Comparison of ENCODE assay signal across 8 cellular contexts in genomic region chr19:18153555-18154134, GRCh38. TPM values are rescaled to one million over a fixed set of nuclear protein-coding genes. Genes with fewer than 3 reads are reported as not detected.
DNase-seq lines count a peak whose midpoint lies in the region; ATAC-seq and TF ChIP-seq lines count a peak whose summit lies in the region.

No MANE protein-coding gene starts in this region.

- H3K27ac ChIP-seq in fibroblast of lung (ENCODE audit: insufficient read depth, low read length), result peak overlapping the region; percentile 78
- H3K27ac ChIP-seq in rectal smooth muscle tissue (ENCODE audit: low read depth, low read length), result peak overlapping the region; percentile 86

- peaks cover 7% of the 10 kb centered on the region for H3K36me3 ChIP-seq in fibroblast of lung (ENCODE audit: control insufficient read depth, insufficient read depth, low read length)
- H3K36me3 ChIP-seq in rectal smooth muscle tissue (ENCODE audit: control insufficient read depth, insufficient read depth, low read length), result peaks cover 2% of the 10 kb centered on the region

- DNase-seq in activated effector memory CD4-positive, alpha-beta T cell treated with anti-CD3 and anti-CD28 coated beads, Interleukin-2, amount 50 U/mL, for 16 hours, result peak; percentile 75
- DNase-seq in activated effector memory CD4-positive, alpha-beta T cell treated with Interleukin-2 at 50 U/mL for 16 hours, result no peak
- DNase-seq in fibroblast of lung (ENCODE audit: low read depth in 2 of 2) (no peak), NCI-H345 (lab: John Stamatoyannopoulos, UW) (no peak), NCI-H510A treated with DMSO at 0.1 percent for 48 hours (lab: John Stamatoyannopoulos, UW) (no peak)

- peak overlapping the region; percentile 81 for H3K4me2 ChIP-seq in fibroblast of lung (ENCODE audit: extremely low read depth, insufficient read depth, low read length)

- no peak for ATAC-seq in HG02870 (IDR thresholded peaks at IDR 0.05; ENCODE audit: unreplicated experiment)

- H3K9me3 ChIP-seq in fibroblast of lung (ENCODE audit: control insufficient read depth, insufficient read depth, low read depth, low read length), result no peaks in the 10 kb centered on the region

- H3K4me3 ChIP-seq in WI38 (ENCODE audit: low read depth, low read length) (peak overlapping the region; percentile 87), fibroblast of lung (replicated peaks in 1 of 4; ENCODE audit: control extremely low read depth in 1 of 4, insufficient read depth in 1 of 4, low read depth in 3 of 4, low read length in 4 of 4) (peak overlapping the region; percentile 77 to 87 (median 86)), rectal smooth muscle tissue (ENCODE audit: low read length) (peak overlapping the region; percentile 82)

- peak overlapping the region; percentile 21 for H2AFZ ChIP-seq in fibroblast of lung (ENCODE audit: low read length)

- H4K20me1 ChIP-seq in fibroblast of lung (ENCODE audit: control insufficient read depth, extremely low read depth, insufficient read depth, low read length), result no peaks in the 10 kb centered on the region

- no peaks in the 10 kb centered on the region for H3K27me3 ChIP-seq in fibroblast of lung (ENCODE audit: control insufficient read depth, insufficient read depth, low read length)
- H3K27me3 ChIP-seq in rectal smooth muscle tissue (ENCODE audit: control insufficient read depth, insufficient read depth, low read length), result no peaks in the 10 kb centered on the region

- H3K9ac ChIP-seq in fibroblast of lung (ENCODE audit: insufficient read depth, low read length), result peak overlapping the region; percentile 89
- peak overlapping the region; percentile 70 for H3K9ac ChIP-seq in rectal smooth muscle tissue (ENCODE audit: low read length)

- peaks cover 18% of the 10 kb centered on the region for H3K4me1 ChIP-seq in fibroblast of lung (ENCODE audit: control insufficient read depth, extremely low read depth, insufficient read depth, low read length)
- H3K4me1 ChIP-seq in rectal smooth muscle tissue (ENCODE audit: control insufficient read depth, insufficient read depth, low read length), result peaks cover 20% of the 10 kb centered on the region

- peaks cover 15% of the 10 kb centered on the region for H3K79me2 ChIP-seq in fibroblast of lung (ENCODE audit: control insufficient read depth, insufficient read depth, low read length)

- TF ChIP-seq CTCF in WI38 (IDR thresholded peaks at IDR 0.05; ENCODE audit: low read depth, low read length) (no peak), fibroblast of lung (conservative IDR thresholded peaks at IDR 0.05 in 1 of 2, IDR thresholded peaks at IDR 0.05 in 1 of 2; ENCODE audit: low read depth in 1 of 2, low read length in 2 of 2) (no peak)

RNA-seq across cellular contexts. Expression of gene PIK3R2, which starts 0.7 kb away (rescaled TPM):
- total RNA-seq in fibroblast of lung, result 10.1 and 11.3 TPM in 2 replicates
- 18.4 and 29.5 TPM in 2 replicates for polyA plus RNA-seq in fibroblast of lung
- polyA plus RNA-seq in fibroblast of lung (2012), result 32.6 and 45.1 TPM in 2 replicates
- 25.4 and 35.9 TPM in 2 replicates for polyA minus RNA-seq in fibroblast of lung (ENCODE audit: low replicate concordance)

RNA-seq across cellular contexts. Expression of gene IFI30, which starts 20.0 kb away (rescaled TPM):
- 3.1 and 8.8 TPM in 2 replicates for total RNA-seq in fibroblast of lung
- polyA plus RNA-seq in fibroblast of lung, result 15.8 and 50.9 TPM in 2 replicates
- polyA plus RNA-seq in fibroblast of lung (2012), result 19.6 and 57.5 TPM in 2 replicates
- polyA minus RNA-seq in fibroblast of lung (ENCODE audit: low replicate concordance), result 15.8 and 53.5 TPM in 2 replicates

RNA-seq across cellular contexts. Expression of gene MPV17L2, which starts 39.4 kb away (rescaled TPM):
- total RNA-seq in fibroblast of lung, result 4.1 and 4.6 TPM in 2 replicates
- polyA plus RNA-seq in fibroblast of lung, result 9.4 and 16.7 TPM in 2 replicates
- polyA plus RNA-seq in fibroblast of lung (2012), result 10.2 and 18.3 TPM in 2 replicates
- 25.6 and 48.3 TPM in 2 replicates for polyA minus RNA-seq in fibroblast of lung (ENCODE audit: low replicate concordance)

RNA-seq across cellular contexts. Expression of gene RAB3A, which starts 50.2 kb away (rescaled TPM):
- total RNA-seq in fibroblast of lung, result 0.77 and 2.0 TPM in 2 replicates
- 3.6 and 10.1 TPM in 2 replicates for polyA plus RNA-seq in fibroblast of lung
- polyA plus RNA-seq in fibroblast of lung (2012), result 4.7 and 10.5 TPM in 2 replicates
- polyA minus RNA-seq in fibroblast of lung (ENCODE audit: low replicate concordance), result 17.8 and 47.5 TPM in 2 replicates

RNA-seq across cellular contexts. Expression of gene MAST3, which starts 56.1 kb away (rescaled TPM):
- total RNA-seq in fibroblast of lung, result 2.3 and 4.1 TPM in 2 replicates
- polyA plus RNA-seq in fibroblast of lung, result 2.0 and 2.3 TPM in 2 replicates
- 3.3 and 3.4 TPM in 2 replicates for polyA plus RNA-seq in fibroblast of lung (2012)
- polyA minus RNA-seq in fibroblast of lung (ENCODE audit: low replicate concordance), result 10.1 and 11.5 TPM in 2 replicates
